In the genomic region with DNA sequence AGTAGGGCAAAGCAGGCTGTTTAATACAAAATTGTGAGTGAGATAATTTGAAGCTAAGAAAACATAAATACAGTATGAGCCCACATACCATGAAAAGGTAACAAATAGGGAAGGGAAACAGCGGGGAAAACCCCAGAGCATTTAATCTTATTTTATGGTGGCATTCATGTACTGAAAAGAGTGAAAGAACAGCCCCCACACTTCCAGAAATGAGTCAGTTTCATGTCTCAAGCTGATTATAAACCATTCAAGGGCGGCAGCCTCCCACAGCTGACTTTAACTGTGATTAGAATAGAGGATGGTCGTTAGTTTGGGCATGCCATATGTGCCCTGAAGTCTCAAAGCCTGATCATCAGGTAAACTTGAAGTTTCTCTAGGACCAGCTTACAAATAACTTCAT, we compare ENCODE assay signal across 1 cellular context.
TF ChIP-seq lines count a peak whose summit lies in the region.

No MANE protein-coding gene starts in this region.

TF ChIP-seq in GM12878, 131 proteins besides CTCF, POLR2A, EP300 and RAD21 (continued from another document and continues in another):
- peak; percentile 83; the same call in 1 of the 2 replicates for TF ChIP-seq BMI1 (IDR thresholded peaks at IDR 0.05; ENCODE audit: borderline replicate concordance)
- TF ChIP-seq CREM (IDR thresholded peaks at IDR 0.05; ENCODE audit: low read depth), result peak; percentile 90
- TF ChIP-seq BACH1 (IDR thresholded peaks at IDR 0.05; ENCODE audit: borderline replicate concordance), result peak; percentile 97; the same call in 1 of the 2 replicates
- TF ChIP-seq, protein P1, sequence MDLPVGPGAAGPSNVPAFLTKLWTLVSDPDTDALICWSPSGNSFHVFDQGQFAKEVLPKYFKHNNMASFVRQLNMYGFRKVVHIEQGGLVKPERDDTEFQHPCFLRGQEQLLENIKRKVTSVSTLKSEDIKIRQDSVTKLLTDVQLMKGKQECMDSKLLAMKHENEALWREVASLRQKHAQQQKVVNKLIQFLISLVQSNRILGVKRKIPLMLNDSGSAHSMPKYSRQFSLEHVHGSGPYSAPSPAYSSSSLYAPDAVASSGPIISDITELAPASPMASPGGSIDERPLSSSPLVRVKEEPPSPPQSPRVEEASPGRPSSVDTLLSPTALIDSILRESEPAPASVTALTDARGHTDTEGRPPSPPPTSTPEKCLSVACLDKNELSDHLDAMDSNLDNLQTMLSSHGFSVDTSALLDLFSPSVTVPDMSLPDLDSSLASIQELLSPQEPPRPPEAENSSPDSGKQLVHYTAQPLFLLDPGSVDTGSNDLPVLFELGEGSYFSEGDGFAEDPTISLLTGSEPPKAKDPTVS (IDR thresholded peaks at IDR 0.05; ENCODE audit: low read depth, low read length), result no peak
- TF ChIP-seq, protein P2, sequence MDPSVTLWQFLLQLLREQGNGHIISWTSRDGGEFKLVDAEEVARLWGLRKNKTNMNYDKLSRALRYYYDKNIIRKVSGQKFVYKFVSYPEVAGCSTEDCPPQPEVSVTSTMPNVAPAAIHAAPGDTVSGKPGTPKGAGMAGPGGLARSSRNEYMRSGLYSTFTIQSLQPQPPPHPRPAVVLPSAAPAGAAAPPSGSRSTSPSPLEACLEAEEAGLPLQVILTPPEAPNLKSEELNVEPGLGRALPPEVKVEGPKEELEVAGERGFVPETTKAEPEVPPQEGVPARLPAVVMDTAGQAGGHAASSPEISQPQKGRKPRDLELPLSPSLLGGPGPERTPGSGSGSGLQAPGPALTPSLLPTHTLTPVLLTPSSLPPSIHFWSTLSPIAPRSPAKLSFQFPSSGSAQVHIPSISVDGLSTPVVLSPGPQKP (IDR thresholded peaks at IDR 0.05; ENCODE audit: low read depth, low read length), result no peak
- no peak for TF ChIP-seq SIN3A (IDR thresholded peaks at IDR 0.05; ENCODE audit: low read depth, low read length)
- peak; percentile 89 for TF ChIP-seq TCF12 (IDR thresholded peaks at IDR 0.05; ENCODE audit: low read depth, low read length)
- peak; percentile 72; the same call in 1 of the 2 replicates for TF ChIP-seq ZBED1 (IDR thresholded peaks at IDR 0.05; ENCODE audit: borderline replicate concordance)
- 0 out of 2 replicates have a peak, but pooled peaks have one; percentile 37 for TF ChIP-seq CHD2 (IDR thresholded peaks at IDR 0.05; ENCODE audit: borderline replicate concordance, low read depth, low read length)
- no peak for TF ChIP-seq CBX3 (IDR thresholded peaks at IDR 0.05; ENCODE audit: borderline replicate concordance, low read depth)
- TF ChIP-seq RELA (IDR thresholded peaks at IDR 0.05; ENCODE audit: borderline replicate concordance, partially characterized antibody), result peak; percentile 93
- TF ChIP-seq, protein P3, sequence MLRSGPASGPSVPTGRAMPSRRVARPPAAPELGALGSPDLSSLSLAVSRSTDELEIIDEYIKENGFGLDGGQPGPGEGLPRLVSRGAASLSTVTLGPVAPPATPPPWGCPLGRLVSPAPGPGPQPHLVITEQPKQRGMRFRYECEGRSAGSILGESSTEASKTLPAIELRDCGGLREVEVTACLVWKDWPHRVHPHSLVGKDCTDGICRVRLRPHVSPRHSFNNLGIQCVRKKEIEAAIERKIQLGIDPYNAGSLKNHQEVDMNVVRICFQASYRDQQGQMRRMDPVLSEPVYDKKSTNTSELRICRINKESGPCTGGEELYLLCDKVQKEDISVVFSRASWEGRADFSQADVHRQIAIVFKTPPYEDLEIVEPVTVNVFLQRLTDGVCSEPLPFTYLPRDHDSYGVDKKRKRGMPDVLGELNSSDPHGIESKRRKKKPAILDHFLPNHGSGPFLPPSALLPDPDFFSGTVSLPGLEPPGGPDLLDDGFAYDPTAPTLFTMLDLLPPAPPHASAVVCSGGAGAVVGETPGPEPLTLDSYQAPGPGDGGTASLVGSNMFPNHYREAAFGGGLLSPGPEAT (IDR thresholded peaks at IDR 0.05; ENCODE audit: low read depth), result peak; percentile 88
- TF ChIP-seq RUNX3 (IDR thresholded peaks at IDR 0.05; ENCODE audit: low read length), result peak; percentile 95
- peak; percentile 63 for TF ChIP-seq IKZF1 (conservative IDR thresholded peaks at IDR 0.05)
- peak; percentile 98 for TF ChIP-seq DPF2 (IDR thresholded peaks at IDR 0.05)
- TF ChIP-seq HCFC1 (IDR thresholded peaks at IDR 0.05; ENCODE audit: low read length), result no peak
- TF ChIP-seq TCF7 (IDR thresholded peaks at IDR 0.05; ENCODE audit: borderline replicate concordance), result no peak
- TF ChIP-seq, protein P4, sequence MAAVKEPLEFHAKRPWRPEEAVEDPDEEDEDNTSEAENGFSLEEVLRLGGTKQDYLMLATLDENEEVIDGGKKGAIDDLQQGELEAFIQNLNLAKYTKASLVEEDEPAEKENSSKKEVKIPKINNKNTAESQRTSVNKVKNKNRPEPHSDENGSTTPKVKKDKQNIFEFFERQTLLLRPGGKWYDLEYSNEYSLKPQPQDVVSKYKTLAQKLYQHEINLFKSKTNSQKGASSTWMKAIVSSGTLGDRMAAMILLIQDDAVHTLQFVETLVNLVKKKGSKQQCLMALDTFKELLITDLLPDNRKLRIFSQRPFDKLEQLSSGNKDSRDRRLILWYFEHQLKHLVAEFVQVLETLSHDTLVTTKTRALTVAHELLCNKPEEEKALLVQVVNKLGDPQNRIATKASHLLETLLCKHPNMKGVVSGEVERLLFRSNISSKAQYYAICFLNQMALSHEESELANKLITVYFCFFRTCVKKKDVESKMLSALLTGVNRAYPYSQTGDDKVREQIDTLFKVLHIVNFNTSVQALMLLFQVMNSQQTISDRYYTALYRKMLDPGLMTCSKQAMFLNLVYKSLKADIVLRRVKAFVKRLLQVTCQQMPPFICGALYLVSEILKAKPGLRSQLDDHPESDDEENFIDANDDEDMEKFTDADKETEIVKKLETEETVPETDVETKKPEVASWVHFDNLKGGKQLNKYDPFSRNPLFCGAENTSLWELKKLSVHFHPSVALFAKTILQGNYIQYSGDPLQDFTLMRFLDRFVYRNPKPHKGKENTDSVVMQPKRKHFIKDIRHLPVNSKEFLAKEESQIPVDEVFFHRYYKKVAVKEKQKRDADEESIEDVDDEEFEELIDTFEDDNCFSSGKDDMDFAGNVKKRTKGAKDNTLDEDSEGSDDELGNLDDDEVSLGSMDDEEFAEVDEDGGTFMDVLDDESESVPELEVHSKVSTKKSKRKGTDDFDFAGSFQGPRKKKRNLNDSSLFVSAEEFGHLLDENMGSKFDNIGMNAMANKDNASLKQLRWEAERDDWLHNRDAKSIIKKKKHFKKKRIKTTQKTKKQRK (IDR thresholded peaks at IDR 0.05; ENCODE audit: low read depth, low read length), result no peak
- TF ChIP-seq, protein P5, sequence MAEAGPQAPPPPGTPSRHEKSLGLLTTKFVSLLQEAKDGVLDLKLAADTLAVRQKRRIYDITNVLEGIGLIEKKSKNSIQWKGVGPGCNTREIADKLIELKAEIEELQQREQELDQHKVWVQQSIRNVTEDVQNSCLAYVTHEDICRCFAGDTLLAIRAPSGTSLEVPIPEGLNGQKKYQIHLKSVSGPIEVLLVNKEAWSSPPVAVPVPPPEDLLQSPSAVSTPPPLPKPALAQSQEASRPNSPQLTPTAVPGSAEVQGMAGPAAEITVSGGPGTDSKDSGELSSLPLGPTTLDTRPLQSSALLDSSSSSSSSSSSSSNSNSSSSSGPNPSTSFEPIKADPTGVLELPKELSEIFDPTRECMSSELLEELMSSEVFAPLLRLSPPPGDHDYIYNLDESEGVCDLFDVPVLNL (IDR thresholded peaks at IDR 0.05; ENCODE audit: low read depth, low read length), result no peak
- TF ChIP-seq SIX5 (IDR thresholded peaks at IDR 0.05; ENCODE audit: low read depth, low read length, severe bottlenecking), result no peak
- TF ChIP-seq, protein P6, sequence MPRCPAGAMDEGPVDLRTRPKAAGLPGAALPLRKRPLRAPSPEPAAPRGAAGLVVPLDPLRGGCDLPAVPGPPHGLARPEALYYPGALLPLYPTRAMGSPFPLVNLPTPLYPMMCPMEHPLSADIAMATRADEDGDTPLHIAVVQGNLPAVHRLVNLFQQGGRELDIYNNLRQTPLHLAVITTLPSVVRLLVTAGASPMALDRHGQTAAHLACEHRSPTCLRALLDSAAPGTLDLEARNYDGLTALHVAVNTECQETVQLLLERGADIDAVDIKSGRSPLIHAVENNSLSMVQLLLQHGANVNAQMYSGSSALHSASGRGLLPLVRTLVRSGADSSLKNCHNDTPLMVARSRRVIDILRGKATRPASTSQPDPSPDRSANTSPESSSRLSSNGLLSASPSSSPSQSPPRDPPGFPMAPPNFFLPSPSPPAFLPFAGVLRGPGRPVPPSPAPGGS (IDR thresholded peaks at IDR 0.05; ENCODE audit: borderline replicate concordance, insufficient read depth, low read depth, low read length, poor library complexity, severe bottlenecking), result peak; percentile 100
- TF ChIP-seq, protein P7, sequence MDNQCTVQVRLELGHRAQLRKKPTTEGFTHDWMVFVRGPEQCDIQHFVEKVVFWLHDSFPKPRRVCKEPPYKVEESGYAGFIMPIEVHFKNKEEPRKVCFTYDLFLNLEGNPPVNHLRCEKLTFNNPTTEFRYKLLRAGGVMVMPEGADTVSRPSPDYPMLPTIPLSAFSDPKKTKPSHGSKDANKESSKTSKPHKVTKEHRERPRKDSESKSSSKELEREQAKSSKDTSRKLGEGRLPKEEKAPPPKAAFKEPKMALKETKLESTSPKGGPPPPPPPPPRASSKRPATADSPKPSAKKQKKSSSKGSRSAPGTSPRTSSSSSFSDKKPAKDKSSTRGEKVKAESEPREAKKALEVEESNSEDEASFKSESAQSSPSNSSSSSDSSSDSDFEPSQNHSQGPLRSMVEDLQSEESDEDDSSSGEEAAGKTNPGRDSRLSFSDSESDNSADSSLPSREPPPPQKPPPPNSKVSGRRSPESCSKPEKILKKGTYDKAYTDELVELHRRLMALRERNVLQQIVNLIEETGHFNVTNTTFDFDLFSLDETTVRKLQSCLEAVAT (IDR thresholded peaks at IDR 0.05), result peak; percentile 26; the same call in 1 of the 2 replicates
- TF ChIP-seq ZNF622 (IDR thresholded peaks at IDR 0.05), result no peak
- no peak for TF ChIP-seq SMARCA5 (IDR thresholded peaks at IDR 0.05)
- TF ChIP-seq CHD4 (IDR thresholded peaks at IDR 0.05), result no peak
- peak; percentile 97 for TF ChIP-seq IRF4 (IDR thresholded peaks at IDR 0.05; ENCODE audit: low read depth, low read length)
- no peak for TF ChIP-seq KAT2A (conservative IDR thresholded peaks at IDR 0.05; ENCODE audit: control insufficient read depth, low read depth, low read length)
- peak; percentile 97 for TF ChIP-seq FOXM1 (IDR thresholded peaks at IDR 0.05; ENCODE audit: low read depth, low read length)
- no peak for TF ChIP-seq CBFB (IDR thresholded peaks at IDR 0.05; ENCODE audit: low read depth)
- TF ChIP-seq KLF5 (IDR thresholded peaks at IDR 0.05; ENCODE audit: partially characterized antibody), result no peak
- TF ChIP-seq, protein P8, sequence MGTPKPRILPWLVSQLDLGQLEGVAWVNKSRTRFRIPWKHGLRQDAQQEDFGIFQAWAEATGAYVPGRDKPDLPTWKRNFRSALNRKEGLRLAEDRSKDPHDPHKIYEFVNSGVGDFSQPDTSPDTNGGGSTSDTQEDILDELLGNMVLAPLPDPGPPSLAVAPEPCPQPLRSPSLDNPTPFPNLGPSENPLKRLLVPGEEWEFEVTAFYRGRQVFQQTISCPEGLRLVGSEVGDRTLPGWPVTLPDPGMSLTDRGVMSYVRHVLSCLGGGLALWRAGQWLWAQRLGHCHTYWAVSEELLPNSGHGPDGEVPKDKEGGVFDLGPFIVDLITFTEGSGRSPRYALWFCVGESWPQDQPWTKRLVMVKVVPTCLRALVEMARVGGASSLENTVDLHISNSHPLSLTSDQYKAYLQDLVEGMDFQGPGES (IDR thresholded peaks at IDR 0.05), result no peak
- TF ChIP-seq SREBF1 (IDR thresholded peaks at IDR 0.05; ENCODE audit: low read length), result no peak
- TF ChIP-seq, protein P9, sequence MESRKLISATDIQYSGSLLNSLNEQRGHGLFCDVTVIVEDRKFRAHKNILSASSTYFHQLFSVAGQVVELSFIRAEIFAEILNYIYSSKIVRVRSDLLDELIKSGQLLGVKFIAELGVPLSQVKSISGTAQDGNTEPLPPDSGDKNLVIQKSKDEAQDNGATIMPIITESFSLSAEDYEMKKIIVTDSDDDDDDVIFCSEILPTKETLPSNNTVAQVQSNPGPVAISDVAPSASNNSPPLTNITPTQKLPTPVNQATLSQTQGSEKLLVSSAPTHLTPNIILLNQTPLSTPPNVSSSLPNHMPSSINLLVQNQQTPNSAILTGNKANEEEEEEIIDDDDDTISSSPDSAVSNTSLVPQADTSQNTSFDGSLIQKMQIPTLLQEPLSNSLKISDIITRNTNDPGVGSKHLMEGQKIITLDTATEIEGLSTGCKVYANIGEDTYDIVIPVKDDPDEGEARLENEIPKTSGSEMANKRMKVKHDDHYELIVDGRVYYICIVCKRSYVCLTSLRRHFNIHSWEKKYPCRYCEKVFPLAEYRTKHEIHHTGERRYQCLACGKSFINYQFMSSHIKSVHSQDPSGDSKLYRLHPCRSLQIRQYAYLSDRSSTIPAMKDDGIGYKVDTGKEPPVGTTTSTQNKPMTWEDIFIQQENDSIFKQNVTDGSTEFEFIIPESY (IDR thresholded peaks at IDR 0.05), result no peak
- TF ChIP-seq CREB1 (IDR thresholded peaks at IDR 0.05; ENCODE audit: low read depth), result no peak
- peak; percentile 77 for TF ChIP-seq EED (IDR thresholded peaks at IDR 0.05; ENCODE audit: low read depth)
- TF ChIP-seq, protein P10, sequence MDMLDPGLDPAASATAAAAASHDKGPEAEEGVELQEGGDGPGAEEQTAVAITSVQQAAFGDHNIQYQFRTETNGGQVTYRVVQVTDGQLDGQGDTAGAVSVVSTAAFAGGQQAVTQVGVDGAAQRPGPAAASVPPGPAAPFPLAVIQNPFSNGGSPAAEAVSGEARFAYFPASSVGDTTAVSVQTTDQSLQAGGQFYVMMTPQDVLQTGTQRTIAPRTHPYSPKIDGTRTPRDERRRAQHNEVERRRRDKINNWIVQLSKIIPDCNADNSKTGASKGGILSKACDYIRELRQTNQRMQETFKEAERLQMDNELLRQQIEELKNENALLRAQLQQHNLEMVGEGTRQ (IDR thresholded peaks at IDR 0.05; ENCODE audit: borderline replicate concordance, low read depth, low read length), result no peak
- TF ChIP-seq BCL11A (IDR thresholded peaks at IDR 0.05; ENCODE audit: low read depth, low read length), result peak; percentile 99
- 0 out of 2 replicates have a peak, but pooled peaks have one; percentile 30 for TF ChIP-seq TAF1 (IDR thresholded peaks at IDR 0.05; ENCODE audit: borderline replicate concordance, low read depth, low read length)
- peak; percentile 93 for TF ChIP-seq TBL1XR1 (IDR thresholded peaks at IDR 0.05; ENCODE audit: low read depth, low read length)
- no peak for TF ChIP-seq NR2C2 (IDR thresholded peaks at IDR 0.05; ENCODE audit: borderline replicate concordance, control insufficient read depth, insufficient read length, low read depth)
